9 cellular contexts compared by ENCODE assay signal in the genomic region with DNA sequence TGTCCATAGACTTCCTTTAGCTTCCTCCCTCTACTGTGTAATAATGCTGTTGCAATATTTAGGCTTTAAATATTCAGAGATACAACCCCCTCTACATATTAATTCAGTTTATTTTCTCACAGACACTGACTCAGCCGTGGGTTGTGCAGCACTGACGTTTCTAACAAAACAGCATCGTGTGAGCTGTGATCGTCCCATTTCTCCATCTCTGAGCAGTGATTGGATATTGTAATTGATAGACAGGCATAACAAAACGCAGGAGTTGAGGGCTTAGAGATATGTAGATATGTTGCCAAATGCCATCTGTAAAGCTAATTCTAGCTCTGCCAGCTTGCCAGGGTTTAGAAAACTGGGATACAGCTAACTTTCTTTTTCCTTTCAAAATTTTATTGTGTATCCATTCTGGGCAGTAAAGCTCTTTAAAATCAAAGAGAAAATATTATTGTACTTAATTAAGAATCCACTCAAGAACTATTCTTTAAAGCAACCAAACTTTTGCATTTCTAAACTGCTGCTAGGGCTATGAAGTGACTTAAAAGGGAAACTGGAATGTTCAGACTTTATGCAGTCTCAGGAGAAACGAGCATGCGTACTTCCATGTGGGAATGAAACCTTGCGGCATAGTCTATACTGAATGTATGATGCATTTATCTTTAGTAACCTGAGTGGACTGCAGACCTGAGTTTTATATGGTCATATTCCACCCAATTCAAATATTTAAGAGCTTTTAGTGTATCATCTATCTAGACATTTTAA. TPM values are rescaled to one million over a fixed set of nuclear protein-coding genes. Genes with fewer than 3 reads are reported as not detected.
DNase-seq lines count a peak whose midpoint lies in the region; ATAC-seq lines count a peak whose summit lies in the region.
"Had no signal": no experiment of that assay in that cellular context is flagged by ENCODE, and none has a peak within 500 bp of the region (broad histone marks: within the 10 kb centered on the region; RNA-seq: fewer than 3 reads in every experiment).

No MANE protein-coding gene starts in this region.

- peak overlapping the region; percentile 51 for H3K4me3 ChIP-seq in skeletal muscle satellite cell (ENCODE audit: low read length)

- no peaks in the 10 kb centered on the region for H3K27me3 ChIP-seq in skeletal muscle satellite cell (ENCODE audit: control insufficient read depth, insufficient read depth, low read length)

- ATAC-seq in left ventricle myocardium superior, result peak; percentile 98
- ATAC-seq in HG02642 (IDR thresholded peaks at IDR 0.05; ENCODE audit: poor library complexity, unreplicated experiment), result no peak
- ATAC-seq in GM19351 (IDR thresholded peaks at IDR 0.05; ENCODE audit: unreplicated experiment), result no peak

- intact Hi-C loops in left ventricle myocardium superior (cut with micrococcal nuclease), result no loop called here

- H3K4me2 ChIP-seq in skeletal muscle satellite cell (ENCODE audit: low read length), result peak overlapping the region; percentile 76

- peak overlapping the region; percentile 56 for H3K9ac ChIP-seq in skeletal muscle satellite cell (ENCODE audit: low read depth, low read length)

- H3K4me1 ChIP-seq in skeletal muscle satellite cell (ENCODE audit: control insufficient read depth, insufficient read depth, low read length), result peaks cover 13% of the 10 kb centered on the region

- H3K9me3 ChIP-seq in skeletal muscle satellite cell (replicated peaks; ENCODE audit: low read length), result no peaks in the 10 kb centered on the region

- no peaks in the 10 kb centered on the region for H3K36me3 ChIP-seq in skeletal muscle satellite cell (ENCODE audit: insufficient read depth, low read length)

- in situ Hi-C loops in ACHN (cut with HindIII; ENCODE audit: low pct_ligation_motif_present, low pct_unique_long_range_greater_than_20kb, low sequenced_read_pairs), result no loop called here

- peak; percentile 92 for DNase-seq in ACHN
- DNase-seq in HK-2 (ENCODE audit: unreplicated experiment), result peak; percentile 30
- DNase-seq in anterior cingulate cortex (lab: John Stamatoyannopoulos, UW), result peak in 41 of 58 donors; percentile 5 to 82 (median 35)
- DNase-seq in left ventricle myocardium superior, result no peak
- DNase-seq in activated CD4-positive, alpha-beta T cell treated with anti-CD3 and anti-CD28 coated beads for 1 hour, result no peak

RNA-seq across cellular contexts. Expression of a gene that starts 22.7 kb away (rescaled TPM):
- total RNA-seq in left ventricle myocardium superior, result 19.2 TPM
- 32.8 and 38.5 TPM in 2 replicates for total RNA-seq in skeletal muscle satellite cell (2012; rRNA removed)

RNA-seq across cellular contexts. Expression of a gene that starts 55.5 kb away (rescaled TPM):
- total RNA-seq in left ventricle myocardium superior, result not detected
- not detected in 2 replicates for total RNA-seq in skeletal muscle satellite cell (2012; rRNA removed)
- total RNA-seq: temporal lobe had no signal

Comparison
In these comparisons a context has a peak if more than half of its experiments do, and no peak if none do; other contexts are left out.
1. DNase-seq: peak in ACHN (single experiment), HK-2 (single experiment) and anterior cingulate cortex (41 of 58); none in left ventricle myocardium superior (single experiment) and activated CD4-positive, alpha-beta T cell treated with anti-CD3 and anti-CD28 coated beads for 1 hour (single experiment).